In genomic region chr1:150514913-150515327, GRCh38 we compare ENCODE assay signal across 8 cellular contexts. TPM values are rescaled to one million over a fixed set of nuclear protein-coding genes. Genes with fewer than 3 reads are reported as not detected.
A peak's percentile ranks its signal among the peaks of the same experiment; 100 is the strongest.
DNase-seq lines count a peak whose midpoint lies in the region; ATAC-seq lines count a peak whose summit lies in the region.

No MANE protein-coding gene starts in this region.

- H3K27ac ChIP-seq in temporal lobe (ENCODE audit: low read depth, low read length) = peak overlapping the region; percentile 73

- H3K27ac Mint-ChIP-seq in activated naive CD8-positive, alpha-beta T cell = peak overlapping the region; percentile 76
- peak overlapping the region in 5 of 6 donors; percentile 69 to 90 (median 85) for H3K27ac Mint-ChIP-seq in immature natural killer cell

- no peaks in the 10 kb centered on the region for H3K27me3 Mint-ChIP-seq in activated naive CD8-positive, alpha-beta T cell
- peaks cover 0 to 5% (median 2%) of the 10 kb centered on the region in 3 donors for H3K27me3 Mint-ChIP-seq in immature natural killer cell (ENCODE audit: low read depth in 3 of 3)

- H3K36me3 Mint-ChIP-seq in activated naive CD8-positive, alpha-beta T cell = peaks cover 2% of the 10 kb centered on the region
- no peaks in the 10 kb centered on the region for H3K36me3 Mint-ChIP-seq in immature natural killer cell

- H3K4me1 Mint-ChIP-seq in activated naive CD8-positive, alpha-beta T cell (ENCODE audit: low read depth) = peaks cover 12% of the 10 kb centered on the region
- H3K4me1 Mint-ChIP-seq in immature natural killer cell = peaks cover 16 to 18% of the 10 kb centered on the region in 2 donors

- peak overlapping the region; percentile 92 for H3K4me3 Mint-ChIP-seq in activated naive CD8-positive, alpha-beta T cell
- peak overlapping the region; percentile 87 to 97 (median 91) for H3K4me3 Mint-ChIP-seq in immature natural killer cell

- ATAC-seq in HG03097 (IDR thresholded peaks at IDR 0.05; ENCODE audit: low FRiP score, unreplicated experiment) = no peak

- H3K9me3 Mint-ChIP-seq in activated naive CD8-positive, alpha-beta T cell (ENCODE audit: low read depth) = no peaks in the 10 kb centered on the region
- H3K9me3 Mint-ChIP-seq in immature natural killer cell = no peaks in the 10 kb centered on the region

- DNase-seq in DMS53 treated with DMSO at 0.1 percent for 48 hours (lab: John Stamatoyannopoulos, UW; ENCODE audit: unreplicated experiment) (peak; percentile 40), DMS53 (lab: John Stamatoyannopoulos, UW) (no peak), immature natural killer cell (no peak), NCI-H187 (lab: John Stamatoyannopoulos, UW) (no peak), GM19238 (ENCODE audit: insufficient read length, low spot score) (no peak)

RNA-seq across cellular contexts. Expression of gene FALEC, which starts 0.6 kb away (rescaled TPM):
- not detected for polyA plus RNA-seq in immature natural killer cell
- total RNA-seq in temporal lobe = not detected

RNA-seq across cellular contexts. Expression of gene ECM1, which starts 7.0 kb away (rescaled TPM):
- not detected for polyA plus RNA-seq in immature natural killer cell
- 1.5 TPM for total RNA-seq in temporal lobe

RNA-seq across cellular contexts. Expression of gene TARS2, which starts 27.7 kb away (rescaled TPM):
- 10 to 100 TPM; 29.6 to 40.8 (median 31.9) TPM for polyA plus RNA-seq in immature natural killer cell
- total RNA-seq in temporal lobe = 20.9 TPM

RNA-seq across cellular contexts. Expression of gene ADAMTSL4, which starts 34.3 kb away (rescaled TPM):
- not detected for polyA plus RNA-seq in immature natural killer cell
- 0.25 TPM for total RNA-seq in temporal lobe
